Comparison of ENCODE assay signal across 14 cellular contexts in genomic region chr14:22388669-22389625, GRCh38.
DNase-seq lines count a peak whose midpoint lies in the region; ATAC-seq and TF ChIP-seq lines count a peak whose summit lies in the region.
"Had no signal": no experiment of that assay in that cellular context is flagged by ENCODE, and none has a peak within 500 bp of the region (broad histone marks: within the 10 kb centered on the region; RNA-seq: fewer than 3 reads in every experiment).

No MANE protein-coding gene starts in this region.

- no peak overlapping the region for H3K4me3 ChIP-seq in astrocyte of the spinal cord (ENCODE audit: low read depth, low read length)
- H3K4me3 ChIP-seq in thoracic aorta: no peak overlapping the region
- H3K4me3 ChIP-seq: heart left ventricle had no signal

- in situ Hi-C loops in astrocyte of the spinal cord (cut with HindIII; ENCODE audit: low sequenced_read_pairs): no loop called here

- peaks cover 3 to 5% of the 10 kb centered on the region in 2 donors for H3K4me1 ChIP-seq in thoracic aorta (ENCODE audit: control insufficient read depth in 1 of 2, low read depth in 2 of 2)

- no peaks in the 10 kb centered on the region for H3K36me3 ChIP-seq in thoracic aorta
- H3K36me3 ChIP-seq: heart left ventricle had no signal

- TF ChIP-seq CTCF in astrocyte of the spinal cord (IDR thresholded peaks at IDR 0.05; ENCODE audit: low read depth, low read length) (no peak), thoracic aorta (IDR thresholded peaks at IDR 0.05) (no peak)

- no peaks in the 10 kb centered on the region for H3K9me3 ChIP-seq in thoracic aorta
- H3K9me3 ChIP-seq: heart left ventricle had no signal

- no peaks in the 10 kb centered on the region for H3K27me3 ChIP-seq in thoracic aorta (replicated peaks; ENCODE audit: insufficient read depth)

- peak overlapping the region in 1 of 2 donors; percentile 24 for H3K27ac ChIP-seq in thoracic aorta
- H3K27ac ChIP-seq: heart left ventricle had no signal

- ATAC-seq in thoracic aorta (ENCODE audit: insufficient number of reproducible peaks, low FRiP score, low read depth) (peak; percentile 53), HG03159 (IDR thresholded peaks at IDR 0.05; ENCODE audit: unreplicated experiment) (no peak)
- ATAC-seq: heart left ventricle, SK-N-SH treated with all-trans-retinoic acid at 6 μM for 48 hours had no signal

- DNase-seq in activated gamma-delta T cell treated with Interleukin-2 at 50 U/mL for 16 hours (peak; percentile 40), activated gamma-delta T cell (lab: John Stamatoyannopoulos, UW) (no peak), astrocyte of the spinal cord (ENCODE audit: low read depth, low spot score) (peak; percentile 94), inferior parietal cortex (ENCODE audit: extremely low spot score) (peak; percentile 48), thoracic aorta (ENCODE audit: low spot score) (no peak), HK-2 (ENCODE audit: unreplicated experiment) (no peak), NCI-H1105 (lab: John Stamatoyannopoulos, UW) (no peak)
- DNase-seq: activated CD4-positive, alpha-beta T cell treated with anti-CD3 and anti-CD28 coated beads for 48 hours; cortex of kidney; heart left ventricle; NCI-H1436 treated with DMSO at 0.1 percent for 48 hours; NCI-H774 had no signal

Comparison
In these comparisons a context has a peak if more than half of its experiments do, and no peak if none do; other contexts are left out.
1. DNase-seq: peak in activated gamma-delta T cell treated with Interleukin-2 at 50 U/mL for 16 hours (single experiment), astrocyte of the spinal cord (single experiment) and inferior parietal cortex (single experiment); none in activated gamma-delta T cell (single experiment), thoracic aorta (single experiment), HK-2 (single experiment) and NCI-H1105 (single experiment).